In the genomic region with DNA sequence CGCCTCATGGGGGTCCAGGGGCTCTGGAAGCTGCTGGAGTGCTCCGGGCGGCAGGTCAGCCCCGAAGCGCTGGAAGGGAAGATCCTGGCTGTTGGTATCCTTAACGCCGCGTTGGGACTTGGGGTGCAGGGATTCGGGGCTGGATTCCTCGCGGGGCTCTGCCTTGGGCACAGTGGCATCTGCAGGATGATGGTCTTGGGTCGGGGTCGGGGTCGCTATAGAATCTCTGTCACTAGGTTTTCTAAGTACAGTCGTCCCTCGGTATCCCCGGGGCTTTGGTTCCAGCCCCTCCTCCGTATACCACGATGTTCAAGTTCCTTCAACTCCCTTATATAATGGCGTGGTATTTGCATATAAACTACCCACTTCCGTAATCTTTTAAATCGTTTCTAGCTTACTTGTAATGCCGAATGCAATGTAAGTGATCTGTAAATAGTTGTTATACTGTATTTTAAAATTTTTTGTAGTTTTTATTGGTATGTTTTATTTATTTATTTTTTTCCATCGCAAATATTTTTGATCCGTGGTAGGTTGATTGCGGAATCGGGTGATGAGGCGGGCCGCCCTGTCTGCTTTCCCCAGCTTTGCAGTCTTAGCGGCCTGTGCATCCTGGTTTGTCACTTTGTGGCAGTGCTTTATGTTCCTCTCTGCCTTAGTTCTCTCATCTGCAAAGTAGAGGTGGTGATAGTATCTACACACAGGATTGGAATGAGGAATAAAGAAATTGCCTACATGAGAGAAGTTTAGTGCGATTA, we compare ENCODE assay signal across 8 cellular contexts. TPM values are rescaled to one million over a fixed set of nuclear protein-coding genes. Genes with fewer than 3 reads are reported as not detected.
DNase-seq lines count a peak whose midpoint lies in the region; ATAC-seq and TF ChIP-seq lines count a peak whose summit lies in the region.

No MANE protein-coding gene starts in this region.

- TF ChIP-seq POLR2A in Peyer's patch (IDR thresholded peaks at IDR 0.05): no peak

- no peaks in the 10 kb centered on the region for H3K9me3 ChIP-seq in Caco-2
- no peaks in the 10 kb centered on the region for H3K9me3 ChIP-seq in Peyer's patch

- BruUV-seq in Caco-2 (replicated peaks; lab: Mats Ljungman, UMichigan): TSS peak; percentile 42

- H3K36me3 ChIP-seq in Caco-2 (ENCODE audit: control insufficient read depth, insufficient read depth, low read length) (no peaks in the 10 kb centered on the region), Peyer's patch (no peaks in the 10 kb centered on the region)

- H3K4me3 ChIP-seq in Caco-2 (ENCODE audit: low read depth, low read length) (peak overlapping the region; percentile 70), Peyer's patch (peak overlapping the region; percentile 87 to 97 (median 91))

- peak overlapping the region; percentile 77 for H3K4me3 Mint-ChIP-seq in Caco-2 (ENCODE audit: unreplicated experiment)
- peak overlapping the region; percentile 88 for H3K4me3 Mint-ChIP-seq in osteocyte (ENCODE audit: unreplicated experiment)

- H3K27ac ChIP-seq in Peyer's patch: peak overlapping the region; percentile 93 to 100 (median 98)

- peak; percentile 41 for ATAC-seq in GM19455 (IDR thresholded peaks at IDR 0.05; ENCODE audit: unreplicated experiment)
- ATAC-seq in HG03520 (IDR thresholded peaks at IDR 0.05; ENCODE audit: unreplicated experiment): peak; percentile 34

- H3K4me1 Mint-ChIP-seq in Caco-2 (ENCODE audit: low read depth, unreplicated experiment) (no peaks in the 10 kb centered on the region), osteocyte (ENCODE audit: unreplicated experiment) (peaks cover 22% of the 10 kb centered on the region)

- TF ChIP-seq CTCF in Caco-2 (IDR thresholded peaks at IDR 0.05; ENCODE audit: insufficient read depth in 1 of 2, low read depth in 1 of 2, low read length in 1 of 2, severe bottlenecking in 1 of 2, unreplicated experiment in 1 of 2): no peak
- peak in 2 of 6 experiments; percentile 14 to 17 for TF ChIP-seq CTCF in Peyer's patch (IDR thresholded peaks at IDR 0.05)
- TF ChIP-seq CTCF in osteocyte (IDR thresholded peaks at IDR 0.05): no peak

- H3K4me1 ChIP-seq in Caco-2 (no peaks in the 10 kb centered on the region), Peyer's patch (peaks cover 0 to 11% (median 5%) of the 10 kb centered on the region in 4 donors)

- no peaks in the 10 kb centered on the region for H3K9me3 Mint-ChIP-seq in Caco-2 (ENCODE audit: unreplicated experiment)
- H3K9me3 Mint-ChIP-seq in osteocyte (ENCODE audit: unreplicated experiment): no peaks in the 10 kb centered on the region

- H3K27ac Mint-ChIP-seq in Caco-2 (ENCODE audit: unreplicated experiment) (peak overlapping the region; percentile 92), osteocyte (ENCODE audit: unreplicated experiment) (peak overlapping the region; percentile 97)

- no peaks in the 10 kb centered on the region for H3K27me3 ChIP-seq in Caco-2 (replicated peaks; ENCODE audit: control insufficient read depth, insufficient read depth, low read length)
- H3K27me3 ChIP-seq in Peyer's patch: no peaks in the 10 kb centered on the region

- CTCF ChIA-PET in Caco-2 (lab: Charles Lee): interaction anchor here (0.6 to 1.8 kb wide), 7 partner anchors 46 to 294 kb away, joined by 3 to 13 read pairs (median 5); partner anchors contain the start of gene TEX30

- intact Hi-C loops in Caco-2 (cut with micrococcal nuclease; ENCODE audit: unreplicated experiment): loop anchor here (1.0 to 5.0 kb wide), 7 partner anchors 46 to 384 kb away; partner anchors contain the start of gene TEX30

- POLR2A ChIA-PET in Caco-2 (lab: Charles Lee): interaction anchor here (1.0 to 1.6 kb wide), 4 partner anchors 46 to 250 kb away, joined by 3 to 12 read pairs (median 10); partner anchors contain the start of genes TEX30 and TPP2

- H3K36me3 Mint-ChIP-seq in Caco-2 (ENCODE audit: insufficient read depth, unreplicated experiment) (peaks cover 9% of the 10 kb centered on the region), osteocyte (ENCODE audit: unreplicated experiment) (no peaks in the 10 kb centered on the region)

- H3K27me3 Mint-ChIP-seq in Caco-2 (ENCODE audit: insufficient read depth, unreplicated experiment) (no peaks in the 10 kb centered on the region), osteocyte (ENCODE audit: unreplicated experiment) (no peaks in the 10 kb centered on the region)

- DNase-seq in Caco-2: peak in 1 of 2 experiments; percentile 34
- peak; percentile 59 to 76 (median 62) for DNase-seq in Peyer's patch
- DNase-seq in activated naive CD4-positive, alpha-beta T cell (lab: John Stamatoyannopoulos, UW): peak; percentile 4 to 35 (median 20)
- DNase-seq in globus pallidus (ENCODE audit: low spot score): peak; percentile 44
- DNase-seq in osteocyte (ENCODE audit: extremely low spot score, unreplicated experiment): no peak
- DNase-seq in mesenteric fat pad (ENCODE audit: low spot score): no peak

RNA-seq across cellular contexts. Expression of gene ERCC5, which starts 0.6 kb away (rescaled TPM):
- 29.9 and 31.4 TPM in 2 replicates for total RNA-seq in Caco-2 (2022)
- 100 to 1,000 TPM in 3 of 4 donors, 10 to 100 TPM in 1; 91.8 to 231 (median 113) TPM for total RNA-seq in Peyer's patch
- 48.9 and 52.1 TPM in 2 replicates for total RNA-seq in osteocyte
- 43.8 TPM for total RNA-seq in mesenteric fat pad

RNA-seq across cellular contexts. Expression of gene BIVM, which starts 47.5 kb away (rescaled TPM):
- total RNA-seq in Caco-2 (2022) (14.9 and 19.1 TPM in 2 replicates), Peyer's patch (10 to 100 TPM; 14.6 to 24.9 (median 18.0) TPM), osteocyte (30.3 and 30.7 TPM in 2 replicates), mesenteric fat pad (11.9 TPM)

RNA-seq across cellular contexts. Expression of gene POGLUT2, which starts 47.7 kb away (rescaled TPM):
- 12.0 and 20.1 TPM in 2 replicates for total RNA-seq in Caco-2 (2022)
- 1 to 10 TPM in 2 of 4 donors, under 1 TPM in 1, not detected in 1; 0.70 to 2.4 (median 1.5) TPM for total RNA-seq in Peyer's patch
- 32.9 and 33.5 TPM in 2 replicates for total RNA-seq in osteocyte
- total RNA-seq in mesenteric fat pad: 3.8 TPM

Comparison
In these comparisons a context has a peak if more than half of its experiments do, and no peak if none do; other contexts are left out.
1. DNase-seq: peak in Peyer's patch (3 of 3), activated naive CD4-positive, alpha-beta T cell (4 of 4) and globus pallidus (single experiment); none in osteocyte (single experiment) and mesenteric fat pad (single experiment).